ENCODE assay signal across 13 cellular contexts in genomic region chr6:135212020-135212806, GRCh38. TPM values are rescaled to one million over a fixed set of nuclear protein-coding genes. Genes with fewer than 3 reads are reported as not detected.
DNase-seq lines count a peak whose midpoint lies in the region; ATAC-seq and TF ChIP-seq lines count a peak whose summit lies in the region.
"Had no signal": no experiment of that assay in that cellular context is flagged by ENCODE, and none has a peak within 500 bp of the region (broad histone marks: within the 10 kb centered on the region; RNA-seq: fewer than 3 reads in every experiment).

No MANE protein-coding gene starts in this region.

- peak overlapping the region; percentile 65 for H3K27ac Mint-ChIP-seq in activated CD4-positive, alpha-beta T cell treated with anti-CD3 and anti-CD28 coated beads for 36 hours
- H3K27ac Mint-ChIP-seq: H9 had no signal

- peaks cover 11% of the 10 kb centered on the region for H3K4me1 ChIP-seq in mammary epithelial cell (ENCODE audit: insufficient read depth, low read length)
- H3K4me1 ChIP-seq: sigmoid colon, testis had no signal

- H3K36me3 ChIP-seq in mammary epithelial cell (ENCODE audit: insufficient read depth, low read length) = no peaks in the 10 kb centered on the region
- H3K36me3 ChIP-seq: left lung, sigmoid colon had no signal

- H3K4me2 ChIP-seq in mammary epithelial cell (ENCODE audit: insufficient read depth, low read depth, low read length) = peak overlapping the region; percentile 59

- H3K4me1 Mint-ChIP-seq in activated CD4-positive, alpha-beta T cell treated with anti-CD3 and anti-CD28 coated beads for 36 hours = peaks cover 38% of the 10 kb centered on the region

- no peak overlapping the region for H2AFZ ChIP-seq in mammary epithelial cell (ENCODE audit: low read depth, low read length)

- no peak overlapping the region for H3K9ac ChIP-seq in mammary epithelial cell (ENCODE audit: insufficient read depth, low read length)

- no peaks in the 10 kb centered on the region for H3K79me2 ChIP-seq in mammary epithelial cell (ENCODE audit: insufficient read depth, low read length)

- in situ Hi-C loops in mammary epithelial cell (cut with MboI; ENCODE audit: low sequenced_read_pairs in 2 of 2) = no loop called here

- ATAC-seq in activated CD4-positive, alpha-beta T cell treated with anti-CD3 and anti-CD28 coated beads for 36 hours = peak; percentile 81
- ATAC-seq in GM19455 (IDR thresholded peaks at IDR 0.05; ENCODE audit: unreplicated experiment) (no peak), GM21367 (IDR thresholded peaks at IDR 0.05; ENCODE audit: unreplicated experiment) (no peak)
- ATAC-seq: left lung had no signal

- WGBS in mammary epithelial cell (ENCODE audit: low coverage, missing lambda C conversion rate) = 9% methylated on average over 3 of the region's 3 CpGs

- no peaks in the 10 kb centered on the region for H3K9me3 Mint-ChIP-seq in activated CD4-positive, alpha-beta T cell treated with anti-CD3 and anti-CD28 coated beads for 36 hours (ENCODE audit: low read depth)

- TF ChIP-seq CTCF in mammary epithelial cell (conservative IDR thresholded peaks at IDR 0.05 in 1 of 2, IDR thresholded peaks at IDR 0.05 in 1 of 2; ENCODE audit: extremely low read depth in 1 of 2, insufficient read depth in 1 of 2, low read depth in 1 of 2, low read length in 2 of 2) = no peak

- DNase-seq in activated CD4-positive, alpha-beta T cell treated with anti-CD3 and anti-CD28 coated beads for 36 hours = peak; percentile 55
- no peak for DNase-seq in activated CD4-positive, alpha-beta T cell treated with anti-CD3 and anti-CD28 coated beads for 4 hours
- peak; percentile 10 for DNase-seq in NCI-H69 (lab: John Stamatoyannopoulos, UW)
- peak; percentile 81 for DNase-seq in mammary epithelial cell
- DNase-seq in skeletal muscle cell (ENCODE audit: low read depth) = peak; percentile 28
- DNase-seq in COLO668 (lab: John Stamatoyannopoulos, UW; ENCODE audit: unreplicated experiment) = no peak
- DNase-seq: H9, left lung, NCI-H82, sigmoid colon, testis had no signal

- H3K27me3 Mint-ChIP-seq in activated CD4-positive, alpha-beta T cell treated with anti-CD3 and anti-CD28 coated beads for 36 hours = no peaks in the 10 kb centered on the region

- H3K36me3 Mint-ChIP-seq in activated CD4-positive, alpha-beta T cell treated with anti-CD3 and anti-CD28 coated beads for 36 hours (ENCODE audit: low read depth) = peaks cover 45% of the 10 kb centered on the region

- H3K4me3 ChIP-seq in mammary epithelial cell (replicated peaks in 1 of 3; ENCODE audit: insufficient read depth in 1 of 3, low read depth in 2 of 3, low read length in 3 of 3) (no peak overlapping the region), skeletal muscle cell (ENCODE audit: low read depth, low read length) (no peak overlapping the region)
- H3K4me3 ChIP-seq: left lung, sigmoid colon, testis had no signal

- no peaks in the 10 kb centered on the region for H3K9me3 ChIP-seq in mammary epithelial cell (replicated peaks; ENCODE audit: insufficient read depth, low read length)
- H3K9me3 ChIP-seq: left lung, sigmoid colon, testis had no signal

- no peak overlapping the region for H3K4me3 Mint-ChIP-seq in activated CD4-positive, alpha-beta T cell treated with anti-CD3 and anti-CD28 coated beads for 36 hours
- H3K4me3 Mint-ChIP-seq: H9 had no signal

- POLR2A ChIA-PET in activated CD4-positive, alpha-beta T cell treated with anti-CD3 and anti-CD28 coated beads for 36 hours (lab: Charles Lee) = no interaction called here

- intact Hi-C loops in activated CD4-positive, alpha-beta T cell treated with anti-CD3 and anti-CD28 coated beads for 36 hours (cut with DNase I, micrococcal nuclease) = no loop called here
- intact Hi-C loops in mammary epithelial cell (cut with micrococcal nuclease) = no loop called here

- H3K27me3 ChIP-seq in mammary epithelial cell (ENCODE audit: insufficient read depth, low read length) = no peaks in the 10 kb centered on the region
- H3K27me3 ChIP-seq: left lung, sigmoid colon, testis had no signal

- no peak overlapping the region for H3K27ac ChIP-seq in mammary epithelial cell (ENCODE audit: insufficient read depth, low read depth, low read length)
- H3K27ac ChIP-seq: left lung, sigmoid colon, testis had no signal

- BruUV-seq in mammary epithelial cell (replicated peaks; lab: Mats Ljungman, UMichigan) = no TSS peak

- CTCF ChIA-PET in activated CD4-positive, alpha-beta T cell treated with anti-CD3 and anti-CD28 coated beads for 36 hours (lab: Charles Lee) = interaction anchor here (0.8 to 2.0 kb wide), 5 partner anchors 15 to 206 kb away, joined by 3 to 9 read pairs (median 3); no protein-coding TSS in a partner anchor
- CTCF ChIA-PET in mammary epithelial cell (lab: Charles Lee; ENCODE audit: low non-redundant PET) = no interaction called here

- dilution Hi-C loops in mammary epithelial cell (cut with HindIII; ENCODE audit: low sequenced_read_pairs) = no loop called here

- no peaks in the 10 kb centered on the region for H4K20me1 ChIP-seq in mammary epithelial cell (ENCODE audit: insufficient read depth, low read length)

RNA-seq across cellular contexts. Expression of gene MYB, which starts 31.1 kb away (rescaled TPM):
- 10 to 100 TPM; 29.2 to 35.9 TPM for total RNA-seq in activated CD4-positive, alpha-beta T cell treated with anti-CD3 and anti-CD28 coated beads for 36 hours
- total RNA-seq in mammary epithelial cell = under 1 TPM; 0.17 to 0.40 TPM
- 0.18 TPM for polyA plus RNA-seq in mammary epithelial cell
- not detected for polyA minus RNA-seq in mammary epithelial cell

Comparison
In these comparisons a context has a peak if more than half of its experiments do, and no peak if none do; other contexts are left out.
1. DNase-seq: peak in activated CD4-positive, alpha-beta T cell treated with anti-CD3 and anti-CD28 coated beads for 36 hours (single experiment), NCI-H69 (single experiment), mammary epithelial cell (single experiment) and skeletal muscle cell (single experiment); none in activated CD4-positive, alpha-beta T cell treated with anti-CD3 and anti-CD28 coated beads for 4 hours (0 of 2) and COLO668 (single experiment).
2. RNA of gene MYB, which starts 31.1 kb away (total RNA-seq): 29.2 to 35.9 TPM in activated CD4-positive, alpha-beta T cell treated with anti-CD3 and anti-CD28 coated beads for 36 hours; 0.17 to 0.40 TPM in mammary epithelial cell; every median in the first group is over 10 times any median in the second.